Comparison of ENCODE assay signal across 1 cellular context in the genomic region with DNA sequence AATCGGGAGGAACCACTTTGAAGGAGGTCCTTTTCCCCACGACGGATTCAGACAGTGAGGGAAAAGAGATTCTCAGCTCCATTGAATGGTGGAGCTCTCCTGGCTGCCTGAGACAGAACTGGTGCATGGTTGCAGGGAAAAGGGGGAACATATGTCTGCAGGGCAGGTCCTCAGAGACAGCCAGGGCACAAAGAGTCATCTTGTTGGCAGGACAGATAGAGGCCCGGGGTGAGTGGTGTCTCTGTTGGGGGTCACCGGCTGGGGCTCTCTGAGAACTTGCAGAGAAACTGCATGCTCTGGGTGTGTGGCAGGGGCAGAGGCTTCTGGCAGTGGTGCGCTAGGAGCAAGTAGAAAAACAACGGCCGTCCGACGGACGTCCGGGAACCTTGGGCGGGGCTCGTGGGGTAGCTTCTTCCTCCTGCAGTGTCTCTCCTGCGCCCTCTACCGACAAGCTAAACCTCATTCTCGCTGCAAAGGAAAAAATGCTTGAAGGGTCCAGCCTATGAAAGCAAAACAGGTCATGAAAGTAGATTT.
A peak's percentile ranks its signal among the peaks of the same experiment; 100 is the strongest.
TF ChIP-seq lines count a peak whose summit lies in the region.

No MANE protein-coding gene starts in this region.

TF ChIP-seq in HepG2, 621 proteins besides CTCF, POLR2A, EP300 and RAD21 (continued from another document and continues in another):
- TF ChIP-seq, protein P1, sequence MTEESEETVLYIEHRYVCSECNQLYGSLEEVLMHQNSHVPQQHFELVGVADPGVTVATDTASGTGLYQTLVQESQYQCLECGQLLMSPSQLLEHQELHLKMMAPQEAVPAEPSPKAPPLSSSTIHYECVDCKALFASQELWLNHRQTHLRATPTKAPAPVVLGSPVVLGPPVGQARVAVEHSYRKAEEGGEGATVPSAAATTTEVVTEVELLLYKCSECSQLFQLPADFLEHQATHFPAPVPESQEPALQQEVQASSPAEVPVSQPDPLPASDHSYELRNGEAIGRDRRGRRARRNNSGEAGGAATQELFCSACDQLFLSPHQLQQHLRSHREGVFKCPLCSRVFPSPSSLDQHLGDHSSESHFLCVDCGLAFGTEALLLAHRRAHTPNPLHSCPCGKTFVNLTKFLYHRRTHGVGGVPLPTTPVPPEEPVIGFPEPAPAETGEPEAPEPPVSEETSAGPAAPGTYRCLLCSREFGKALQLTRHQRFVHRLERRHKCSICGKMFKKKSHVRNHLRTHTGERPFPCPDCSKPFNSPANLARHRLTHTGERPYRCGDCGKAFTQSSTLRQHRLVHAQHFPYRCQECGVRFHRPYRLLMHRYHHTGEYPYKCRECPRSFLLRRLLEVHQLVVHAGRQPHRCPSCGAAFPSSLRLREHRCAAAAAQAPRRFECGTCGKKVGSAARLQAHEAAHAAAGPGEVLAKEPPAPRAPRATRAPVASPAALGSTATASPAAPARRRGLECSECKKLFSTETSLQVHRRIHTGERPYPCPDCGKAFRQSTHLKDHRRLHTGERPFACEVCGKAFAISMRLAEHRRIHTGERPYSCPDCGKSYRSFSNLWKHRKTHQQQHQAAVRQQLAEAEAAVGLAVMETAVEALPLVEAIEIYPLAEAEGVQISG (CRISPR knock-in tag; IDR thresholded peaks at IDR 0.05): peak; percentile 74
- peak; percentile 70 for TF ChIP-seq STAG1 (CRISPR knock-in tag; IDR thresholded peaks at IDR 0.05)
- TF ChIP-seq, protein P2, sequence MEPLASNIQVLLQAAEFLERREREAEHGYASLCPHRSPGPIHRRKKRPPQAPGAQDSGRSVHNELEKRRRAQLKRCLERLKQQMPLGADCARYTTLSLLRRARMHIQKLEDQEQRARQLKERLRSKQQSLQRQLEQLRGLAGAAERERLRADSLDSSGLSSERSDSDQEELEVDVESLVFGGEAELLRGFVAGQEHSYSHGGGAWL (CRISPR knock-in tag; IDR thresholded peaks at IDR 0.05): peak; percentile 64; the same call in 1 of the 2 replicates
- TF ChIP-seq SAFB2 (CRISPR knock-in tag; IDR thresholded peaks at IDR 0.05; ENCODE audit: borderline replicate concordance, low read depth): 0 out of 2 replicates have a peak, but pooled peaks have one; percentile 51
- TF ChIP-seq THAP11 (CRISPR knock-in tag; IDR thresholded peaks at IDR 0.05): peak; percentile 64
- TF ChIP-seq, protein P3, sequence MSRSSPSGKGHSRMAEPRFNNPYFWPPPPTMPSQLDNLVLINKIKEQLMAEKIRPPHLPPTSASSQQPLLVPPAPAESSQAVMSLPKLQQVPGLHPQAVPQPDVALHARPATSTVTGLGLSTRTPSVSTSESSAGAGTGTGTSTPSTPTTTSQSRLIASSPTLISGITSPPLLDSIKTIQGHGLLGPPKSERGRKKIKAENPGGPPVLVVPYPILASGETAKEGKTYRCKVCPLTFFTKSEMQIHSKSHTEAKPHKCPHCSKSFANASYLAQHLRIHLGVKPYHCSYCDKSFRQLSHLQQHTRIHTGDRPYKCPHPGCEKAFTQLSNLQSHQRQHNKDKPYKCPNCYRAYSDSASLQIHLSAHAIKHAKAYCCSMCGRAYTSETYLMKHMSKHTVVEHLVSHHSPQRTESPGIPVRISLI (CRISPR knock-in tag; IDR thresholded peaks at IDR 0.05; ENCODE audit: borderline replicate concordance): peak; percentile 43; the same call in 1 of the 2 replicates
- peak; percentile 27; the same call in 1 of the 2 replicates for TF ChIP-seq FOXK1 (CRISPR knock-in tag; IDR thresholded peaks at IDR 0.05; ENCODE audit: borderline replicate concordance, low read depth)
- peak; percentile 44; the same call in 1 of the 2 replicates for TF ChIP-seq RXRB (CRISPR knock-in tag; IDR thresholded peaks at IDR 0.05; ENCODE audit: borderline replicate concordance)
- TF ChIP-seq ZMYM2 (CRISPR knock-in tag; IDR thresholded peaks at IDR 0.05): no peak
- peak; percentile 80; the same call in 1 of the 2 replicates for TF ChIP-seq CBX5 (CRISPR knock-in tag; IDR thresholded peaks at IDR 0.05; ENCODE audit: borderline replicate concordance)
- no peak for TF ChIP-seq ZNF747 (CRISPR knock-in tag; IDR thresholded peaks at IDR 0.05; ENCODE audit: borderline replicate concordance)
- no peak for TF ChIP-seq RFXANK (CRISPR knock-in tag; IDR thresholded peaks at IDR 0.05)
- TF ChIP-seq GABPB1 (CRISPR knock-in tag; IDR thresholded peaks at IDR 0.05): peak; percentile 83
- TF ChIP-seq, protein P4, sequence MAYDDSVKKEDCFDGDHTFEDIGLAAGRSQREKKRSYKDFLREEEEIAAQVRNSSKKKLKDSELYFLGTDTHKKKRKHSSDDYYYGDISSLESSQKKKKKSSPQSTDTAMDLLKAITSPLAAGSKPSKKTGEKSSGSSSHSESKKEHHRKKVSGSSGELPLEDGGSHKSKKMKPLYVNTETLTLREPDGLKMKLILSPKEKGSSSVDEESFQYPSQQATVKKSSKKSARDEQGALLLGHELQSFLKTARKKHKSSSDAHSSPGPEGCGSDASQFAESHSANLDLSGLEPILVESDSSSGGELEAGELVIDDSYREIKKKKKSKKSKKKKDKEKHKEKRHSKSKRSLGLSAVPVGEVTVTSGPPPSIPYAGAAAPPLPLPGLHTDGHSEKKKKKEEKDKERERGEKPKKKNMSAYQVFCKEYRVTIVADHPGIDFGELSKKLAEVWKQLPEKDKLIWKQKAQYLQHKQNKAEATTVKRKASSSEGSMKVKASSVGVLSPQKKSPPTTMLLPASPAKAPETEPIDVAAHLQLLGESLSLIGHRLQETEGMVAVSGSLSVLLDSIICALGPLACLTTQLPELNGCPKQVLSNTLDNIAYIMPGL (CRISPR knock-in tag; IDR thresholded peaks at IDR 0.05; ENCODE audit: borderline replicate concordance in 1 of 2, low read depth in 1 of 2): peak; percentile 38 to 69; a peak in 1 of 4 replicates
- TF ChIP-seq, protein P5, sequence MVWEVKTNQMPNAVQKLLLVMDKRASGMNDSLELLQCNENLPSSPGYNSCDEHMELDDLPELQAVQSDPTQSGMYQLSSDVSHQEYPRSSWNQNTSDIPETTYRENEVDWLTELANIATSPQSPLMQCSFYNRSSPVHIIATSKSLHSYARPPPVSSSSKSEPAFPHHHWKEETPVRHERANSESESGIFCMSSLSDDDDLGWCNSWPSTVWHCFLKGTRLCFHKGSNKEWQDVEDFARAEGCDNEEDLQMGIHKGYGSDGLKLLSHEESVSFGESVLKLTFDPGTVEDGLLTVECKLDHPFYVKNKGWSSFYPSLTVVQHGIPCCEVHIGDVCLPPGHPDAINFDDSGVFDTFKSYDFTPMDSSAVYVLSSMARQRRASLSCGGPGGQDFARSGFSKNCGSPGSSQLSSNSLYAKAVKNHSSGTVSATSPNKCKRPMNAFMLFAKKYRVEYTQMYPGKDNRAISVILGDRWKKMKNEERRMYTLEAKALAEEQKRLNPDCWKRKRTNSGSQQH (CRISPR knock-in tag; IDR thresholded peaks at IDR 0.05; ENCODE audit: low read depth): 0 out of 2 replicates have a peak, but pooled peaks have one; percentile 19
- peak; percentile 48; the same call in 1 of the 2 replicates for TF ChIP-seq DNMT1 (CRISPR knock-in tag; IDR thresholded peaks at IDR 0.05)
- TF ChIP-seq KMT2A (CRISPR knock-in tag; IDR thresholded peaks at IDR 0.05): peak; percentile 53; the same call in 1 of the 2 replicates
- 0 out of 2 replicates have a peak, but pooled peaks have one; percentile 23 for TF ChIP-seq FOXO1 (CRISPR knock-in tag; IDR thresholded peaks at IDR 0.05)
- peak; percentile 57; the same call in 1 of the 2 replicates for TF ChIP-seq GATAD1 (CRISPR knock-in tag; IDR thresholded peaks at IDR 0.05)
- TF ChIP-seq, protein P6, sequence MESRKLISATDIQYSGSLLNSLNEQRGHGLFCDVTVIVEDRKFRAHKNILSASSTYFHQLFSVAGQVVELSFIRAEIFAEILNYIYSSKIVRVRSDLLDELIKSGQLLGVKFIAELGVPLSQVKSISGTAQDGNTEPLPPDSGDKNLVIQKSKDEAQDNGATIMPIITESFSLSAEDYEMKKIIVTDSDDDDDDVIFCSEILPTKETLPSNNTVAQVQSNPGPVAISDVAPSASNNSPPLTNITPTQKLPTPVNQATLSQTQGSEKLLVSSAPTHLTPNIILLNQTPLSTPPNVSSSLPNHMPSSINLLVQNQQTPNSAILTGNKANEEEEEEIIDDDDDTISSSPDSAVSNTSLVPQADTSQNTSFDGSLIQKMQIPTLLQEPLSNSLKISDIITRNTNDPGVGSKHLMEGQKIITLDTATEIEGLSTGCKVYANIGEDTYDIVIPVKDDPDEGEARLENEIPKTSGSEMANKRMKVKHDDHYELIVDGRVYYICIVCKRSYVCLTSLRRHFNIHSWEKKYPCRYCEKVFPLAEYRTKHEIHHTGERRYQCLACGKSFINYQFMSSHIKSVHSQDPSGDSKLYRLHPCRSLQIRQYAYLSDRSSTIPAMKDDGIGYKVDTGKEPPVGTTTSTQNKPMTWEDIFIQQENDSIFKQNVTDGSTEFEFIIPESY (CRISPR knock-in tag; IDR thresholded peaks at IDR 0.05): 0 out of 2 replicates have a peak, but pooled peaks have one; percentile 19
- TF ChIP-seq MED1 (CRISPR knock-in tag; IDR thresholded peaks at IDR 0.05): 0 out of 2 replicates have a peak, but pooled peaks have one; percentile 16
- peak; percentile 44; the same call in 1 of the 2 replicates for TF ChIP-seq YEATS2 (CRISPR knock-in tag; IDR thresholded peaks at IDR 0.05; ENCODE audit: borderline replicate concordance)
- peak; percentile 47; the same call in 1 of the 2 replicates for TF ChIP-seq ERF (CRISPR knock-in tag; IDR thresholded peaks at IDR 0.05)
- TF ChIP-seq GABPA (IDR thresholded peaks at IDR 0.05; ENCODE audit: low read depth, low read length): peak; percentile 64
- peak; percentile 90 for TF ChIP-seq GABPA (CRISPR knock-in tag; IDR thresholded peaks at IDR 0.05; ENCODE audit: low read depth)
- TF ChIP-seq SP1 (IDR thresholded peaks at IDR 0.05): no peak
- peak; percentile 52; the same call in 1 of the 2 replicates for TF ChIP-seq SP1 (CRISPR knock-in tag; IDR thresholded peaks at IDR 0.05)
- peak; percentile 45; the same call in 1 of the 2 replicates for TF ChIP-seq PHF20 (CRISPR knock-in tag; IDR thresholded peaks at IDR 0.05)
- TF ChIP-seq ZNF788 (CRISPR knock-in tag; IDR thresholded peaks at IDR 0.05; ENCODE audit: borderline replicate concordance): peak; percentile 42; the same call in 1 of the 2 replicates
- TF ChIP-seq, protein P7, sequence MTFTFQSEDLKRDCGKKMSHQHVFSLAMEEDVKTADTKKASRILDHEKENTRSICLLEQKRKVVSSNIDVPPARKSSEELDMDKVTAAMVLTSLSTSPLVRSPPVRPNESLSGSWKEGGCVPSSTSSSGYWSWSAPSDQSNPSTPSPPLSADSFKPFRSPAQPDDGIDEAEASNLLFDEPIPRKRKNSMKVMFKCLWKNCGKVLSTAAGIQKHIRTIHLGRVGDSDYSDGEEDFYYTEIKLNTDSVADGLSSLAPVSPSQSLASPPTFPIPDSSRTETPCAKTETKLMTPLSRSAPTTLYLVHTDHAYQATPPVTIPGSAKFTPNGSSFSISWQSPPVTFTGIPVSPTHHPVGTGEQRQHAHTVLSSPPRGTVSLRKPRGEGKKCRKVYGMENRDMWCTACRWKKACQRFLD (CRISPR knock-in tag; IDR thresholded peaks at IDR 0.05; ENCODE audit: borderline replicate concordance): peak; percentile 72; the same call in 1 of the 2 replicates
- no peak; the same call in 1 of the 2 replicates for TF ChIP-seq SOX5 (CRISPR knock-in tag; IDR thresholded peaks at IDR 0.05; ENCODE audit: borderline replicate concordance)
- no peak for TF ChIP-seq ZNF558 (CRISPR knock-in tag; IDR thresholded peaks at IDR 0.05; ENCODE audit: borderline replicate concordance)
- peak; percentile 79 for TF ChIP-seq ELF3 (CRISPR knock-in tag; IDR thresholded peaks at IDR 0.05)
- TF ChIP-seq, protein P8, sequence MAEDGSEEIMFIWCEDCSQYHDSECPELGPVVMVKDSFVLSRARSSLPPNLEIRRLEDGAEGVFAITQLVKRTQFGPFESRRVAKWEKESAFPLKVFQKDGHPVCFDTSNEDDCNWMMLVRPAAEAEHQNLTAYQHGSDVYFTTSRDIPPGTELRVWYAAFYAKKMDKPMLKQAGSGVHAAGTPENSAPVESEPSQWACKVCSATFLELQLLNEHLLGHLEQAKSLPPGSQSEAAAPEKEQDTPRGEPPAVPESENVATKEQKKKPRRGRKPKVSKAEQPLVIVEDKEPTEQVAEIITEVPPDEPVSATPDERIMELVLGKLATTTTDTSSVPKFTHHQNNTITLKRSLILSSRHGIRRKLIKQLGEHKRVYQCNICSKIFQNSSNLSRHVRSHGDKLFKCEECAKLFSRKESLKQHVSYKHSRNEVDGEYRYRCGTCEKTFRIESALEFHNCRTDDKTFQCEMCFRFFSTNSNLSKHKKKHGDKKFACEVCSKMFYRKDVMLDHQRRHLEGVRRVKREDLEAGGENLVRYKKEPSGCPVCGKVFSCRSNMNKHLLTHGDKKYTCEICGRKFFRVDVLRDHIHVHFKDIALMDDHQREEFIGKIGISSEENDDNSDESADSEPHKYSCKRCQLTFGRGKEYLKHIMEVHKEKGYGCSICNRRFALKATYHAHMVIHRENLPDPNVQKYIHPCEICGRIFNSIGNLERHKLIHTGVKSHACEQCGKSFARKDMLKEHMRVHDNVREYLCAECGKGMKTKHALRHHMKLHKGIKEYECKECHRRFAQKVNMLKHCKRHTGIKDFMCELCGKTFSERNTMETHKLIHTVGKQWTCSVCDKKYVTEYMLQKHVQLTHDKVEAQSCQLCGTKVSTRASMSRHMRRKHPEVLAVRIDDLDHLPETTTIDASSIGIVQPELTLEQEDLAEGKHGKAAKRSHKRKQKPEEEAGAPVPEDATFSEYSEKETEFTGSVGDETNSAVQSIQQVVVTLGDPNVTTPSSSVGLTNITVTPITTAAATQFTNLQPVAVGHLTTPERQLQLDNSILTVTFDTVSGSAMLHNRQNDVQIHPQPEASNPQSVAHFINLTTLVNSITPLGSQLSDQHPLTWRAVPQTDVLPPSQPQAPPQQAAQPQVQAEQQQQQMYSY (CRISPR knock-in tag; IDR thresholded peaks at IDR 0.05): 0 out of 2 replicates have a peak, but pooled peaks have one; percentile 18
- TF ChIP-seq, protein P9, sequence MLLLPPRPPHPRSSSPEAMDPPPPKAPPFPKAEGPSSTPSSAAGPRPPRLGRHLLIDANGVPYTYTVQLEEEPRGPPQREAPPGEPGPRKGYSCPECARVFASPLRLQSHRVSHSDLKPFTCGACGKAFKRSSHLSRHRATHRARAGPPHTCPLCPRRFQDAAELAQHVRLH (CRISPR knock-in tag; IDR thresholded peaks at IDR 0.05; ENCODE audit: borderline replicate concordance, low read depth): 0 out of 2 replicates have a peak, but pooled peaks have one; percentile 50
- no peak for TF ChIP-seq TRIM24 (CRISPR knock-in tag; IDR thresholded peaks at IDR 0.05)
- TF ChIP-seq ZNF570 (CRISPR knock-in tag; IDR thresholded peaks at IDR 0.05; ENCODE audit: borderline replicate concordance): no peak
- TF ChIP-seq KLF12 (CRISPR knock-in tag; IDR thresholded peaks at IDR 0.05; ENCODE audit: borderline replicate concordance): peak; percentile 65; the same call in 1 of the 2 replicates
- TF ChIP-seq TARDBP (CRISPR knock-in tag; IDR thresholded peaks at IDR 0.05): peak; percentile 70; the same call in 1 of the 2 replicates
- TF ChIP-seq HOXA3 (CRISPR knock-in tag; IDR thresholded peaks at IDR 0.05): peak; percentile 57; the same call in 1 of the 2 replicates
- TF ChIP-seq YEATS4 (CRISPR knock-in tag; IDR thresholded peaks at IDR 0.05; ENCODE audit: borderline replicate concordance): 0 out of 2 replicates have a peak, but pooled peaks have one; percentile 28
- TF ChIP-seq ZNF556 (CRISPR knock-in tag; IDR thresholded peaks at IDR 0.05; ENCODE audit: borderline replicate concordance): peak; percentile 27; the same call in 1 of the 2 replicates
- peak; percentile 42; the same call in 1 of the 2 replicates for TF ChIP-seq RNF2 (conservative IDR thresholded peaks at IDR 0.05; ENCODE audit: low read depth)
- TF ChIP-seq FOXJ3 (CRISPR knock-in tag; IDR thresholded peaks at IDR 0.05; ENCODE audit: borderline replicate concordance): peak; percentile 27; the same call in 1 of the 2 replicates
- peak; percentile 34; the same call in 1 of the 2 replicates for TF ChIP-seq SALL1 (CRISPR knock-in tag; IDR thresholded peaks at IDR 0.05)
- peak; percentile 34; the same call in 1 of the 2 replicates for TF ChIP-seq POLR2AphosphoS5 (IDR thresholded peaks at IDR 0.05; ENCODE audit: low read depth, low read length)
- TF ChIP-seq BORCS8-MEF2B (CRISPR knock-in tag; IDR thresholded peaks at IDR 0.05): peak; percentile 38; the same call in 1 of the 2 replicates
